ENCODE assay signal across 8 cellular contexts in genomic region chr6:42569102-42570028, GRCh38. TPM values are rescaled to one million over a fixed set of nuclear protein-coding genes. Genes with fewer than 3 reads are reported as not detected.
A peak's percentile ranks its signal among the peaks of the same experiment; 100 is the strongest.
DNase-seq lines count a peak whose midpoint lies in the region; ATAC-seq and TF ChIP-seq lines count a peak whose summit lies in the region.

No MANE protein-coding gene starts in this region.

- TF ChIP-seq CTCF in brain microvascular endothelial cell (IDR thresholded peaks at IDR 0.05; ENCODE audit: low read depth, low read length, missing control alignments) = peak; percentile 7

- H3K27me3 ChIP-seq in brain microvascular endothelial cell (replicated peaks) = no peaks in the 10 kb centered on the region

- no peaks in the 10 kb centered on the region for H3K36me3 ChIP-seq in brain microvascular endothelial cell (replicated peaks)

- ATAC-seq in GM18517 (IDR thresholded peaks at IDR 0.05; ENCODE audit: unreplicated experiment) = no peak

- peak; percentile 69 for DNase-seq in Daoy (ENCODE audit: low read depth)
- peak; percentile 52 for DNase-seq in NAMALWA (ENCODE audit: low spot score)
- peak; percentile 90 for DNase-seq in brain microvascular endothelial cell
- peak; percentile 89 for DNase-seq in non-pigmented ciliary epithelial cell (ENCODE audit: low read depth)
- DNase-seq in substantia nigra (lab: John Stamatoyannopoulos, UW) = no peak
- no peak for DNase-seq in ecto neural progenitor cell (ENCODE audit: low spot score)
- DNase-seq in SHP77 treated with DMSO at 0.1 percent for 48 hours (lab: John Stamatoyannopoulos, UW) = no peak

- H3K27ac ChIP-seq in brain microvascular endothelial cell = peak overlapping the region; percentile 80
- no peak overlapping the region for H3K27ac ChIP-seq in substantia nigra (ENCODE audit: low read depth, low read length, poor library complexity, severe bottlenecking)

- no peak overlapping the region for H3K4me3 ChIP-seq in brain microvascular endothelial cell (ENCODE audit: low read depth, low read length)

- in situ Hi-C loops in brain microvascular endothelial cell (cut with HindIII; ENCODE audit: low pct_ligation_motif_present, low sequenced_read_pairs) = no loop called here

RNA-seq across cellular contexts. Expression of gene UBR2, which starts 5.5 kb away (rescaled TPM):
- 23.1 and 24.5 TPM in 2 replicates for total RNA-seq in Daoy (2014; rRNA removed; shearing (Covaris generic))

Comparison
In these comparisons a context has a peak if more than half of its experiments do, and no peak if none do; other contexts are left out.
1. DNase-seq: peak in Daoy (single experiment), NAMALWA (single experiment), brain microvascular endothelial cell (single experiment) and non-pigmented ciliary epithelial cell (single experiment); none in substantia nigra (0 of 49), ecto neural progenitor cell (single experiment) and SHP77 treated with DMSO at 0.1 percent for 48 hours (single experiment).